In the genomic region with DNA sequence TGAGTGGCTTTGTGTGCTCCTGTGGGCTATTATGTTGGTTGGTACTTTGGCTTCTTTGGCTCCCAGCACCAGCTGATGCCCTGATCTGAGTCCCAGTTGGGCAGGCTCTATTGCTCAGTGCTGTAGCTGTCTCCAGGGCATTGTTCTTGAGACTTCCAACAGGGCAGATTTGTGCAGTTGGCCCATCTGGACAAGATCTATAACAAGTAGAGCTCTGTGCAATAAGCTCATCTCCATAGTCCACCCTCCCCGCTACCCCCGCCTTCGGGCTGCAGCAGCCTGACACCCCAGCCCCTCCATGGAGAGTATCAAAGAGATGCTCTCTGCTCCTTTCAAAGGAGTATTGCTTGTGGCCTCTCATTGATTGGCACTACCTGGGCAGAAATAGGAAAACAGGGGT, we compare ENCODE assay signal across 25 cellular contexts. TPM values are rescaled to one million over a fixed set of nuclear protein-coding genes. Genes with fewer than 3 reads are reported as not detected.
"Had no signal": no experiment of that assay in that cellular context is flagged by ENCODE, and none has a peak within 500 bp of the region (broad histone marks: within the 10 kb centered on the region; RNA-seq: fewer than 3 reads in every experiment).

No MANE protein-coding gene starts in this region.

- H3K27ac ChIP-seq: esophagus muscularis mucosa, gastroesophageal sphincter, neural progenitor cell, ovary, sigmoid colon, tibial nerve had no signal

- H3K9me3 ChIP-seq: esophagus muscularis mucosa, gastroesophageal sphincter, ovary, sigmoid colon, tibial nerve had no signal

- H3K36me3 ChIP-seq: esophagus muscularis mucosa, gastroesophageal sphincter, neural progenitor cell, ovary, sigmoid colon, tibial nerve had no signal

- ATAC-seq: activated CD8-positive, alpha-beta T cell treated with anti-CD3 and anti-CD28 coated beads for 36 hours; gastroesophageal sphincter; naive thymus-derived CD4-positive, alpha-beta T cell; SK-N-SH treated with all-trans-retinoic acid at 6 μM for 48 hours; stimulated activated effector memory CD8-positive, alpha-beta T cell treated with anti-CD3 and anti-CD28 coated beads, Interleukin-12 subunit alpha, Interleukin-12 subunit beta, amount 100 ng/mL, for 72 hours; T-cell had no signal

- H3K4me1 ChIP-seq: esophagus muscularis mucosa, gastroesophageal sphincter, neural progenitor cell, sigmoid colon, tibial nerve had no signal

- H3K4me3 ChIP-seq: esophagus muscularis mucosa, gastroesophageal sphincter, neural progenitor cell, ovary, sigmoid colon, tibial nerve had no signal

- H3K27me3 ChIP-seq: gastroesophageal sphincter, neural progenitor cell, ovary, sigmoid colon had no signal

- DNase-seq: activated CD4-positive, alpha-beta T cell treated with anti-CD3 and anti-CD28 coated beads for 48 hours; activated CD4-positive, CD25-positive, alpha-beta regulatory T cell; activated CD8-positive, alpha-beta T cell treated with anti-CD3 and anti-CD28 coated beads for 36 hours; activated naive CD4-positive, alpha-beta T cell treated with Interleukin-2 at 50 U/mL for 16 hours; activated naive CD8-positive, alpha-beta T cell treated with anti-CD3 and anti-CD28 coated beads, Interleukin-2, amount 10 ng/mL, durations not matched to agents 7 days and 5 days; activated T-cell treated with anti-CD3 and anti-CD28 coated beads, Interleukin-2, amount 50 U/mL, for 24 hours; aorta; cerebellar nuclear complex; effector memory CD4-positive, alpha-beta T cell; mesenchymal stem cell; naive thymus-derived CD4-positive, alpha-beta T cell; ovary; sigmoid colon; stimulated activated CD4-positive, alpha-beta T cell treated with anti-CD3 and anti-CD28 coated beads, Interleukin-4, amount 100 ng/mL, for 24 hours; T-cell had no signal

RNA-seq across cellular contexts. Expression of gene TMEM31, which starts 5.8 kb away (rescaled TPM):
- total RNA-seq: activated naive CD8-positive, alpha-beta T cell treated with anti-CD3 and anti-CD28 coated beads, Interleukin-2, amount 10 ng/mL, durations not matched to agents 7 days and 5 days; activated T-helper 2 cell treated with anti-CD3 and anti-CD28 coated beads, Interferon-gamma antibody, Interleukin-2, Interleukin-4, amounts not matched to agents 10 μg/mL and 5 μg/mL and 100 μg/mL, durations not matched to agents 14 hours and 24 hours and 36 hours; aorta; endothelial cell of umbilical vein; esophagus muscularis mucosa; gastroesophageal sphincter; liver; mucosa of gallbladder; naive thymus-derived CD4-positive, alpha-beta T cell; sigmoid colon; T-cell had no signal
